ENCODE assay signal across 8 cellular contexts in genomic region chr6:1424306-1424927, GRCh38. TPM values are rescaled to one million over a fixed set of nuclear protein-coding genes. Genes with fewer than 3 reads are reported as not detected.
A peak's percentile ranks its signal among the peaks of the same experiment; 100 is the strongest.
DNase-seq lines count a peak whose midpoint lies in the region; ATAC-seq lines count a peak whose summit lies in the region.

No MANE protein-coding gene starts in this region.

- CTCF ChIA-PET in activated CD4-positive, alpha-beta memory T cell treated with anti-CD3 and anti-CD28 coated beads for 36 hours (lab: Charles Lee): interaction anchor here (0.6 to 2.0 kb wide), 9 partner anchors 10 to 1236 kb away, joined by 3 to 7 read pairs (median 3); no protein-coding TSS in a partner anchor

- H3K27ac Mint-ChIP-seq in activated CD4-positive, alpha-beta memory T cell treated with anti-CD3 and anti-CD28 coated beads for 36 hours: no peak overlapping the region

- no peak for ATAC-seq in HG03039 (IDR thresholded peaks at IDR 0.05; ENCODE audit: unreplicated experiment)

- H3K36me3 ChIP-seq in MG63: no peaks in the 10 kb centered on the region

- no peak overlapping the region for H3K4me3 ChIP-seq in MG63

- H3K27me3 ChIP-seq in MG63: no peaks in the 10 kb centered on the region

- intact Hi-C loops in activated CD4-positive, alpha-beta memory T cell treated with anti-CD3 and anti-CD28 coated beads for 36 hours (cut with micrococcal nuclease): no loop called here
- intact Hi-C loops in cardiac septum (cut with DNase I): no loop called here

- no peaks in the 10 kb centered on the region for H3K36me3 Mint-ChIP-seq in activated CD4-positive, alpha-beta memory T cell treated with anti-CD3 and anti-CD28 coated beads for 36 hours

- H3K27me3 Mint-ChIP-seq in activated CD4-positive, alpha-beta memory T cell treated with anti-CD3 and anti-CD28 coated beads for 36 hours: peaks cover 27% of the 10 kb centered on the region

- DNase-seq in activated effector memory CD4-positive, alpha-beta T cell treated with anti-CD3 and anti-CD28 coated beads, Interleukin-2, amount 50 U/mL, for 16 hours: peak; percentile 68
- no peak for DNase-seq in activated effector memory CD4-positive, alpha-beta T cell treated with Interleukin-2 at 50 U/mL for 16 hours
- peak; percentile 48 for DNase-seq in MG63
- DNase-seq in activated CD4-positive, alpha-beta memory T cell treated with anti-CD3 and anti-CD28 coated beads for 36 hours: peak; percentile 40
- peak; percentile 44 for DNase-seq in cardiac septum (ENCODE audit: low spot score)
- DNase-seq in stimulated activated CD4-positive, alpha-beta T cell treated with anti-CD3 and anti-CD28 coated beads, Interleukin-12 subunit alpha, Interleukin-12 subunit beta, amount 100 ng/mL, for 48 hours (ENCODE audit: low read depth in 2 of 3, low spot score in 1 of 3): peak in 2 of 3 donors; percentile 8 to 12
- no peak for DNase-seq in NCI-H1048 (lab: John Stamatoyannopoulos, UW)

- H3K9me3 Mint-ChIP-seq in activated CD4-positive, alpha-beta memory T cell treated with anti-CD3 and anti-CD28 coated beads for 36 hours: peaks cover 10% of the 10 kb centered on the region

- peaks cover 3% of the 10 kb centered on the region for H3K4me1 Mint-ChIP-seq in activated CD4-positive, alpha-beta memory T cell treated with anti-CD3 and anti-CD28 coated beads for 36 hours (ENCODE audit: low read depth)

- no peak overlapping the region for H3K4me3 Mint-ChIP-seq in activated CD4-positive, alpha-beta memory T cell treated with anti-CD3 and anti-CD28 coated beads for 36 hours

- POLR2A ChIA-PET in activated CD4-positive, alpha-beta memory T cell treated with anti-CD3 and anti-CD28 coated beads for 36 hours (lab: Charles Lee): no interaction called here

- no peaks in the 10 kb centered on the region for H3K9me3 ChIP-seq in MG63

RNA-seq across cellular contexts. Expression of gene FOXF2, which starts 35.0 kb away (rescaled TPM):
- total RNA-seq in MG63 (2014; rRNA removed; shearing (Covaris generic); ENCODE audit: low replicate concordance): 2.0 and 4.0 TPM in 2 replicates
- total RNA-seq in activated CD4-positive, alpha-beta memory T cell treated with anti-CD3 and anti-CD28 coated beads for 36 hours: not detected
- total RNA-seq in cardiac septum: 0.43 TPM

Comparison
In these comparisons a context has a peak if more than half of its experiments do, and no peak if none do; other contexts are left out.
1. DNase-seq: peak in activated effector memory CD4-positive, alpha-beta T cell treated with anti-CD3 and anti-CD28 coated beads, Interleukin-2, amount 50 U/mL, for 16 hours (single experiment), MG63 (single experiment), activated CD4-positive, alpha-beta memory T cell treated with anti-CD3 and anti-CD28 coated beads for 36 hours (single experiment), cardiac septum (single experiment) and stimulated activated CD4-positive, alpha-beta T cell treated with anti-CD3 and anti-CD28 coated beads, Interleukin-12 subunit alpha, Interleukin-12 subunit beta, amount 100 ng/mL, for 48 hours (2 of 3); none in activated effector memory CD4-positive, alpha-beta T cell treated with Interleukin-2 at 50 U/mL for 16 hours (single experiment) and NCI-H1048 (single experiment).